Comparison of ENCODE assay signal across 12 cellular contexts in the genomic region with DNA sequence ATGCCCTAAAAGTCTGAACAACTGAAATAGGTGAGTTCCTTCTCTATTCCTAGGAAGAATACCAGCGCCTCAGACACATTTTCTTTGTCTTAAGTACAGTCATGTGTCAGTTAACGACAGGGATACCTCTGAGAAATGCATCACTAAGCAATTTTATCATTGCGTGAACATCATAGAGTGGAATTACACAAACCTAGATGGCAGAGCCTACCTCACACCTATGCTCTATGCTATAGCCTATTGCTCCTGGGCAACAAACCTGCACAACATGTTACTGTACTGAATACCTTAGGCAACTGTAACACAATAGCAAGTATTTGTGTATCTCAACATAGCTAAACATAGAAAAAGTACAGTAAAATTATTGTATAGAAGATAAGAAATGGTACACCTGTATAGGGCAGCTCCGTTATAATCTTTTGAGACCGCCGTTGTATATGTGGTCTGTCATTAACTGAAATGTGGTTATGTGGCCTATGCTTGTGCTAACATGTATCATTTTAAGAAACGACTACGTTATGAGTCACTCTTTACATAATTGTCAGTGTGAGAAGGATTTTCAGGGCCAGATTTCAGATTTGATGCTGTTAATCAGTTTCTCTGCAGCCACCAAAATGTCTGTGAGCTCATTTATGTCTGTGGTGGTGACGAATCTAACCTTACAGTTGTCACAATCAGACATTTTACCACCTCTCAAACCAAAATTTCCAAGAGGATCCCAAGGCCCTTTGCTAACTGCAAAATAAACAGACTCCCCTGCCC.
DNase-seq lines count a peak whose midpoint lies in the region; ATAC-seq, FAIRE-seq and TF ChIP-seq lines count a peak whose summit lies in the region.
"Had no signal": no experiment of that assay in that cellular context is flagged by ENCODE, and none has a peak within 500 bp of the region (broad histone marks: within the 10 kb centered on the region; RNA-seq: fewer than 3 reads in every experiment).

No MANE protein-coding gene starts in this region.

- H3K23ac ChIP-seq in neuronal stem cell (ENCODE audit: low read depth, low read length, poor library complexity) = no peak overlapping the region

- no peak overlapping the region for H2BK120ac ChIP-seq in neuronal stem cell (ENCODE audit: low read depth, low read length)

- POLR2A ChIA-PET in CD4-positive, alpha-beta T cell (lab: Charles Lee) = no interaction called here
- POLR2A ChIA-PET in K562 (lab: Yijun Ruan, JAX) = no interaction called here

- peaks cover 4% of the 10 kb centered on the region in 2 experiments; a peak in 2 of 5 replicates for H3K4me1 ChIP-seq in K562 (replicated peaks in 1 of 2; ENCODE audit: control insufficient read depth in 2 of 2, insufficient read depth in 2 of 2, low read length in 2 of 2)
- H3K4me1 ChIP-seq in neuronal stem cell (ENCODE audit: control insufficient read depth in 2 of 2, insufficient read depth in 1 of 2, low read depth in 1 of 2, low read length in 2 of 2) = peaks cover 0 to 15% of the 10 kb centered on the region in 2 donors
- H3K4me1 ChIP-seq: thyroid gland had no signal

- H3K4me3 ChIP-seq in K562 (no peak overlapping the region), neuronal stem cell (ENCODE audit: low read length in 2 of 2) (no peak overlapping the region)
- H3K4me3 ChIP-seq: thyroid gland had no signal

- CTCF ChIA-PET in CD4-positive, alpha-beta T cell (lab: Charles Lee) = no interaction called here
- CTCF ChIA-PET in K562 (lab: Yijun Ruan, JAX; ENCODE audit: low intra/inter-chr PET ratio) = interaction anchor here (0.6 kb wide), 1 partner anchor 205 kb away, joined by 4 read pairs; no protein-coding TSS in a partner anchor

- H3K36me3 ChIP-seq in KOPT-K1 (ENCODE audit: insufficient read depth, low read length) (no peaks in the 10 kb centered on the region), K562 (ENCODE audit: control insufficient read depth, insufficient read depth, low read length) (no peaks in the 10 kb centered on the region), neuronal stem cell (replicated peaks in 1 of 2; ENCODE audit: control insufficient read depth in 2 of 2, insufficient read depth in 2 of 2, low read length in 2 of 2) (no peaks in the 10 kb centered on the region)
- H3K36me3 ChIP-seq: thyroid gland had no signal

- no peak overlapping the region for H3K14ac ChIP-seq in neuronal stem cell (ENCODE audit: low read length)

- no peaks in the 10 kb centered on the region for H3K27me3 ChIP-seq in CD4-positive, alpha-beta T cell (ENCODE audit: control insufficient read depth, insufficient read depth, low read length)
- H3K27me3 ChIP-seq in K562 (ENCODE audit: control insufficient read depth in 2 of 2, insufficient read depth in 2 of 2, low read length in 2 of 2) (peaks cover 13 to 22% of the 10 kb centered on the region in 2 experiments; a peak in 4 of 5 replicates), neuronal stem cell (ENCODE audit: control insufficient read depth in 3 of 3, insufficient read depth in 3 of 3, low read depth in 1 of 3, low read length in 3 of 3) (no peaks in the 10 kb centered on the region)
- H3K27me3 ChIP-seq: thyroid gland had no signal

- 3% methylated on average over 9 of the region's 9 CpGs for whole genome bisulfite sequencing in K562 (ENCODE audit: insufficient coverage, low coverage, missing lambda C conversion rate)
- no CpG with 5 or more reads among the region's 9 CpGs for WGBS in neuronal stem cell (ENCODE audit: extremely low coverage in 2 of 2, insufficient read length in 2 of 2, insufficient replicate concordance in 1 of 2), 2 donors

- H3K4ac ChIP-seq in neuronal stem cell (ENCODE audit: low read length) = no peak overlapping the region

- no peaks in the 10 kb centered on the region for H3K9me3 Mint-ChIP-seq in CD4-positive, alpha-beta T cell
- no peaks in the 10 kb centered on the region for H3K9me3 Mint-ChIP-seq in mesothelial cell of epicardium
- H3K9me3 Mint-ChIP-seq: CD14-positive monocyte had no signal

- no peaks in the 10 kb centered on the region for H3K9me3 ChIP-seq in CD4-positive, alpha-beta T cell (ENCODE audit: control insufficient read depth, low read length)
- H3K9me3 ChIP-seq in KOPT-K1 (ENCODE audit: insufficient read depth, low read length, poor library complexity, severe bottlenecking) (no peaks in the 10 kb centered on the region), K562 (replicated peaks; ENCODE audit: control insufficient read depth, insufficient read depth, low read depth, low read length) (no peaks in the 10 kb centered on the region), neuronal stem cell (replicated peaks in 1 of 2; ENCODE audit: control insufficient read depth in 2 of 2, insufficient read depth in 1 of 2, low read depth in 1 of 2, low read length in 2 of 2) (no peaks in the 10 kb centered on the region)
- H3K9me3 ChIP-seq: thyroid gland had no signal

- in situ Hi-C loops in K562 (cut with MboI) = no loop called here

- H2BK15ac ChIP-seq in neuronal stem cell (ENCODE audit: low read length) = no peak overlapping the region

- H3K18ac ChIP-seq in neuronal stem cell (ENCODE audit: low read length) = no peak overlapping the region

- no peak overlapping the region for H4K8ac ChIP-seq in neuronal stem cell (ENCODE audit: low read depth, low read length)

- no peak for DNase-seq in CD4-positive, alpha-beta T cell
- DNase-seq in K562 (ENCODE audit: extremely low read depth in 1 of 4, low spot score in 3 of 4) (no peak), neuronal stem cell (ENCODE audit: low spot score) (no peak), NCI-H2081 treated with DMSO at 0.1 percent for 48 hours (lab: John Stamatoyannopoulos, UW) (no peak), mesothelial cell of epicardium (ENCODE audit: low spot score in 2 of 2, unreplicated experiment in 2 of 2) (no peak)
- DNase-seq: erythroblast, islet precursor cell, thyroid gland had no signal

- TF ChIP-seq POLR2A in K562 (conservative IDR thresholded peaks at IDR 0.05) = no peak

- H3K27ac Mint-ChIP-seq in CD4-positive, alpha-beta T cell = no peak overlapping the region
- H3K27ac Mint-ChIP-seq in mesothelial cell of epicardium = no peak overlapping the region
- H3K27ac Mint-ChIP-seq: CD14-positive monocyte had no signal

- H3K36me3 Mint-ChIP-seq in CD4-positive, alpha-beta T cell (ENCODE audit: low read depth) = no peaks in the 10 kb centered on the region
- H3K36me3 Mint-ChIP-seq in mesothelial cell of epicardium = no peaks in the 10 kb centered on the region
- H3K36me3 Mint-ChIP-seq: CD14-positive monocyte had no signal

- H3K27ac ChIP-seq in CD4-positive, alpha-beta T cell (ENCODE audit: low read depth, low read length) = no peak overlapping the region
- peak overlapping the region; percentile 93 for H3K27ac ChIP-seq in KOPT-K1 (ENCODE audit: low read depth, low read length, poor library complexity, severe bottlenecking)
- no peak overlapping the region for H3K27ac ChIP-seq in K562 (ENCODE audit: extremely low read depth, low read depth, low read length)
- no peak overlapping the region for H3K27ac ChIP-seq in neuronal stem cell (replicated peaks; ENCODE audit: low read length)
- H3K27ac ChIP-seq: thyroid gland had no signal

- H3K9ac ChIP-seq in K562 (ENCODE audit: insufficient read depth in 1 of 2, low read depth in 2 of 2, low read length in 2 of 2) = no peak overlapping the region
- no peak overlapping the region for H3K9ac ChIP-seq in neuronal stem cell (ENCODE audit: low read depth, low read length, poor library complexity)

- no peak for TF ChIP-seq RAD21 in K562 (CRISPR knock-in tag; conservative IDR thresholded peaks at IDR 0.05 in 1 of 2, IDR thresholded peaks at IDR 0.05 in 1 of 2)

- H2AK5ac ChIP-seq in neuronal stem cell (ENCODE audit: low read depth, low read length) = no peak overlapping the region

- H3K4me2 ChIP-seq in K562 (ENCODE audit: insufficient read depth, low read length) (no peak overlapping the region), neuronal stem cell (ENCODE audit: insufficient read depth, low read length, poor library complexity, severe bottlenecking) (no peak overlapping the region)

- no TSS peak for BruUV-seq in K562 (replicated peaks; lab: Mats Ljungman, UMichigan)

- FAIRE-seq in K562 (lab: Jason Lieb, UNC) = no peak

- H2AFZ ChIP-seq in K562 (ENCODE audit: low read depth, low read length) = no peak overlapping the region
- H2AFZ ChIP-seq in neuronal stem cell (ENCODE audit: low read length) = no peak overlapping the region

- ATAC-seq in CD4-positive, alpha-beta T cell (ENCODE audit: poor library complexity) = peak; percentile 32
- ATAC-seq in GM19025 (IDR thresholded peaks at IDR 0.05; ENCODE audit: low read depth, unreplicated experiment) = peak; percentile 68
- no peak for ATAC-seq in K562
- no peak for ATAC-seq in GM21529 (IDR thresholded peaks at IDR 0.05; ENCODE audit: unreplicated experiment)

- no peaks in the 10 kb centered on the region for H3K79me1 ChIP-seq in neuronal stem cell (ENCODE audit: low read depth, low read length)

- no peak overlapping the region for H4K91ac ChIP-seq in neuronal stem cell (ENCODE audit: low read depth, low read length, poor library complexity)

- no peaks in the 10 kb centered on the region for H3K9me1 ChIP-seq in K562 (ENCODE audit: control insufficient read depth, insufficient read depth, low read length)

- intact Hi-C loops in CD4-positive, alpha-beta T cell (cut with DNase I, micrococcal nuclease) = no loop called here
- intact Hi-C loops in K562 (cut with micrococcal nuclease) = no loop called here

- TF ChIP-seq EP300 in K562 (IDR thresholded peaks at IDR 0.05; ENCODE audit: low read length) = no peak

- no peak for TF ChIP-seq CTCF in CD4-positive, alpha-beta T cell (IDR thresholded peaks at IDR 0.05)
- TF ChIP-seq CTCF in K562 (IDR thresholded peaks at IDR 0.05 in 2 of 3, conservative IDR thresholded peaks at IDR 0.05 in 1 of 3; ENCODE audit: insufficient read depth in 2 of 3, low read depth in 1 of 3, low read length in 3 of 3) = no peak
- TF ChIP-seq CTCF in mesothelial cell of epicardium (IDR thresholded peaks at IDR 0.05; ENCODE audit: unreplicated experiment) = no peak

- H4K20me1 ChIP-seq in K562 (replicated peaks; ENCODE audit: control insufficient read depth, insufficient read depth, low read length) = no peaks in the 10 kb centered on the region

- H2BK12ac ChIP-seq in neuronal stem cell (ENCODE audit: low read length) = no peak overlapping the region

- no peak overlapping the region for H2BK5ac ChIP-seq in neuronal stem cell (ENCODE audit: low read length)

- peaks cover 13% of the 10 kb centered on the region for H3K27me3 Mint-ChIP-seq in CD4-positive, alpha-beta T cell
- H3K27me3 Mint-ChIP-seq in mesothelial cell of epicardium (ENCODE audit: low read depth) = peaks cover 12% of the 10 kb centered on the region

- no peak overlapping the region for H3K4me3 Mint-ChIP-seq in CD4-positive, alpha-beta T cell
- H3K4me3 Mint-ChIP-seq in mesothelial cell of epicardium = no peak overlapping the region
- H3K4me3 Mint-ChIP-seq: CD14-positive monocyte had no signal

- no peaks in the 10 kb centered on the region for H3K4me1 Mint-ChIP-seq in CD4-positive, alpha-beta T cell (ENCODE audit: low read depth)
- H3K4me1 Mint-ChIP-seq in mesothelial cell of epicardium = no peaks in the 10 kb centered on the region

- H3K79me2 ChIP-seq in K562 (ENCODE audit: control insufficient read depth, insufficient read depth, low read length) = no peaks in the 10 kb centered on the region

TF ChIP-seq in K562, 482 proteins besides CTCF, POLR2A, EP300 and RAD21 (continues in another document):
- TF ChIP-seq ZNF316 (IDR thresholded peaks at IDR 0.05) = peak; percentile 30; the same call in 1 of the 2 replicates
- TF ChIP-seq SMAD1 (IDR thresholded peaks at IDR 0.05; ENCODE audit: low read depth, low read length, partially characterized antibody) = no peak

Comparison
In these comparisons a context has a peak if more than half of its experiments do, and no peak if none do; other contexts are left out.
1. ATAC-seq: peak in CD4-positive, alpha-beta T cell (single experiment) and GM19025 (single experiment); none in K562 (single experiment) and GM21529 (single experiment).